ENCODE assay signal across 27 cellular contexts in the genomic region with DNA sequence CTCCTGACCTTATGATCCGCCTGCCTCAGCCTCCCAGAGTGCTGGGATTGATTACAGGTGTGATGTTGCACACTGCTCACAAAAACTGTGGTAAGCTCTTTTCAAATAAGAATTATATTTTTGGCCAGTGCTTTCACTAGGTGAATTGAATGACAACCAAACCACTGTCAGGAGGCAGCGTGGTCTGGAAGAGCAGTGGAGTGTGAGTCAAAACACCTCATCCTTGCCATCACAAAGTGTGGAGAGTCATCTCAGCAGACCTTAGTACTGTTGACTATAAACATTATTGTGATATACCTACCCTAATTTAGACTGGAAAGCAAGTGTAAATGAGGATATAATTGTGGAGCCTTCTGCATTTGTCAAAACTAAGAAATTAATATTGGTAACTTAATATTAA.
DNase-seq lines count a peak whose midpoint lies in the region; ATAC-seq lines count a peak whose summit lies in the region.
"Had no signal": no experiment of that assay in that cellular context is flagged by ENCODE, and none has a peak within 500 bp of the region (broad histone marks: within the 10 kb centered on the region; RNA-seq: fewer than 3 reads in every experiment).

No MANE protein-coding gene starts in this region.

- peak; percentile 15 to 26 for DNase-seq in activated T-cell treated with anti-CD3 and anti-CD28 coated beads, Interleukin-2, amount 50 U/mL, for 72 hours
- no peak for DNase-seq in activated T-cell treated with anti-CD3 and anti-CD28 coated beads for 4 hours
- peak; percentile 29 for DNase-seq in activated CD4-positive, alpha-beta memory T cell treated with anti-CD3 and anti-CD28 coated beads for 36 hours
- peak; percentile 25 for DNase-seq in renal cortical epithelial cell (ENCODE audit: low read depth)
- DNase-seq in anterior cingulate cortex (lab: John Stamatoyannopoulos, UW): no peak
- DNase-seq in NCI-H2029 treated with DMSO at 0.1 percent for 48 hours (lab: John Stamatoyannopoulos, UW): no peak
- no peak for DNase-seq in central memory CD4-positive, alpha-beta T cell
- DNase-seq: activated CD4-positive, alpha-beta T cell treated with anti-CD3 and anti-CD28 coated beads, Interleukin-2, amount 10 ng/mL, durations not matched to agents 24 days and 14 days; activated naive CD4-positive, alpha-beta T cell treated with anti-CD3 and anti-CD28 coated beads, Interleukin-2, amount 10 ng/mL, durations not matched to agents 7 days and 5 days; C1 segment of cervical spinal cord; cerebellar nuclear complex; effector CD4-positive, alpha-beta T cell; erythroblast; foreskin melanocyte; hypothalamus; left ventricle myocardium superior; mucosa of descending colon; NCI-H1417; NCI-H2107; NCI-H510A treated with DMSO at 0.1 percent for 48 hours; NK-92 treated with Interleukin-12 subunit alpha and Interleukin-12 subunit beta, amount 100 ng/mL, for 24 hours; SIG-M5; T-cell; uterus had no signal

- H3K27ac Mint-ChIP-seq in activated T-cell treated with anti-CD3 and anti-CD28 coated beads, Interleukin-2, amount 50 U/mL, for 72 hours: no peak overlapping the region
- H3K27ac Mint-ChIP-seq in activated CD4-positive, alpha-beta memory T cell treated with anti-CD3 and anti-CD28 coated beads for 36 hours: no peak overlapping the region
- H3K27ac Mint-ChIP-seq: activated CD4-positive, alpha-beta T cell treated with anti-CD3 and anti-CD28 coated beads, Interleukin-2, amount 10 ng/mL, durations not matched to agents 24 days and 14 days; activated naive CD4-positive, alpha-beta T cell treated with anti-CD3 and anti-CD28 coated beads, Interleukin-2, amount 10 ng/mL, durations not matched to agents 7 days and 5 days; neural progenitor cell; progenitor cell of endocrine pancreas; T-cell had no signal

- intact Hi-C loops in activated CD4-positive, alpha-beta memory T cell treated with anti-CD3 and anti-CD28 coated beads for 36 hours (cut with micrococcal nuclease): no loop called here

- H3K27me3 Mint-ChIP-seq in activated T-cell treated with anti-CD3 and anti-CD28 coated beads, Interleukin-2, amount 50 U/mL, for 72 hours (ENCODE audit: low read depth): no peaks in the 10 kb centered on the region
- no peaks in the 10 kb centered on the region for H3K27me3 Mint-ChIP-seq in activated CD4-positive, alpha-beta memory T cell treated with anti-CD3 and anti-CD28 coated beads for 36 hours
- H3K27me3 Mint-ChIP-seq: activated CD4-positive, alpha-beta T cell treated with anti-CD3 and anti-CD28 coated beads, Interleukin-2, amount 10 ng/mL, durations not matched to agents 24 days and 14 days; activated naive CD4-positive, alpha-beta T cell treated with anti-CD3 and anti-CD28 coated beads, Interleukin-2, amount 10 ng/mL, durations not matched to agents 7 days and 5 days; progenitor cell of endocrine pancreas; T-cell had no signal

- H3K4me3 Mint-ChIP-seq in activated T-cell treated with anti-CD3 and anti-CD28 coated beads, Interleukin-2, amount 50 U/mL, for 72 hours: no peak overlapping the region
- H3K4me3 Mint-ChIP-seq in activated CD4-positive, alpha-beta memory T cell treated with anti-CD3 and anti-CD28 coated beads for 36 hours: no peak overlapping the region
- H3K4me3 Mint-ChIP-seq: activated CD4-positive, alpha-beta T cell treated with anti-CD3 and anti-CD28 coated beads, Interleukin-2, amount 10 ng/mL, durations not matched to agents 24 days and 14 days; activated naive CD4-positive, alpha-beta T cell treated with anti-CD3 and anti-CD28 coated beads, Interleukin-2, amount 10 ng/mL, durations not matched to agents 7 days and 5 days; neural progenitor cell; T-cell had no signal

- H3K36me3 Mint-ChIP-seq in activated T-cell treated with anti-CD3 and anti-CD28 coated beads, Interleukin-2, amount 50 U/mL, for 72 hours (ENCODE audit: insufficient read depth in 2 of 2): no peaks in the 10 kb centered on the region
- no peaks in the 10 kb centered on the region for H3K36me3 Mint-ChIP-seq in activated CD4-positive, alpha-beta memory T cell treated with anti-CD3 and anti-CD28 coated beads for 36 hours
- H3K36me3 Mint-ChIP-seq: activated naive CD4-positive, alpha-beta T cell treated with anti-CD3 and anti-CD28 coated beads, Interleukin-2, amount 10 ng/mL, durations not matched to agents 7 days and 5 days; T-cell had no signal

- H3K4me1 Mint-ChIP-seq in activated T-cell treated with anti-CD3 and anti-CD28 coated beads, Interleukin-2, amount 50 U/mL, for 72 hours (ENCODE audit: low read depth): peaks cover 33% of the 10 kb centered on the region
- peaks cover 24% of the 10 kb centered on the region for H3K4me1 Mint-ChIP-seq in activated CD4-positive, alpha-beta memory T cell treated with anti-CD3 and anti-CD28 coated beads for 36 hours (ENCODE audit: low read depth)
- H3K4me1 Mint-ChIP-seq: neural progenitor cell had no signal

- POLR2A ChIA-PET in activated CD4-positive, alpha-beta memory T cell treated with anti-CD3 and anti-CD28 coated beads for 36 hours (lab: Charles Lee): no interaction called here

- H3K9me3 Mint-ChIP-seq in activated T-cell treated with anti-CD3 and anti-CD28 coated beads, Interleukin-2, amount 50 U/mL, for 72 hours: no peaks in the 10 kb centered on the region
- no peaks in the 10 kb centered on the region for H3K9me3 Mint-ChIP-seq in activated CD4-positive, alpha-beta memory T cell treated with anti-CD3 and anti-CD28 coated beads for 36 hours
- H3K9me3 Mint-ChIP-seq: activated CD4-positive, alpha-beta T cell treated with anti-CD3 and anti-CD28 coated beads, Interleukin-2, amount 10 ng/mL, durations not matched to agents 24 days and 14 days; activated naive CD4-positive, alpha-beta T cell treated with anti-CD3 and anti-CD28 coated beads, Interleukin-2, amount 10 ng/mL, durations not matched to agents 7 days and 5 days; T-cell had no signal

- CTCF ChIA-PET in activated CD4-positive, alpha-beta memory T cell treated with anti-CD3 and anti-CD28 coated beads for 36 hours (lab: Charles Lee): interaction anchor here (0.7 kb wide), 1 partner anchor 1633 kb away, joined by 4 read pairs; no protein-coding TSS in a partner anchor

- peak; percentile 58 to 65 for ATAC-seq in activated T-cell treated with anti-CD3 and anti-CD28 coated beads, Interleukin-2, amount 50 U/mL, for 72 hours (replicated peaks in 1 of 2)
- peak; percentile 46 for ATAC-seq in HG02852 (IDR thresholded peaks at IDR 0.05; ENCODE audit: unreplicated experiment)
- ATAC-seq: left ventricle myocardium superior, mucosa of descending colon, T-cell had no signal

Comparison
In these comparisons a context has a peak if more than half of its experiments do, and no peak if none do; other contexts are left out.
1. DNase-seq: peak in activated T-cell treated with anti-CD3 and anti-CD28 coated beads, Interleukin-2, amount 50 U/mL, for 72 hours (2 of 2), activated CD4-positive, alpha-beta memory T cell treated with anti-CD3 and anti-CD28 coated beads for 36 hours (single experiment) and renal cortical epithelial cell (single experiment); none in activated T-cell treated with anti-CD3 and anti-CD28 coated beads for 4 hours (single experiment), anterior cingulate cortex (0 of 58), NCI-H2029 treated with DMSO at 0.1 percent for 48 hours (single experiment) and central memory CD4-positive, alpha-beta T cell (single experiment).